ENCODE assay signal across 12 cellular contexts in the genomic region with DNA sequence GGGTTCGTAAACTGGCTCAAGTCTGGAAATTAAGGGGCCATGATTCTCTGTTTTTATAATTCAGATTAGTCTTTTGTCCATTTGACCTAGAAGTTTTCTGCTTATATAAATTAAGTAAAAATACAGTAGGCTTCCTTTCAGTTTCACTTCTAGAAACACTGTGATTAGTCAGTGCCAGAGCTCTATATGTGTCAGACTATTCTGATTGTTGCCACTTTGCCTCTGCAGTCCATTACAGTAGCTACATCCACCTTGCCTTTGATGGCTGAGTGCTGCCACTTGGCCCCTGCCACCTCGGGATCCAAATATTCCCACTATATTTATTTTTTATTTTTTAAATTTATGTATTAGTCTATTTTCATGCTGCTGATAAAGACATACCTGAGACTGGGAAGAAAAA. TPM values are rescaled to one million over a fixed set of nuclear protein-coding genes. Genes with fewer than 3 reads are reported as not detected.
DNase-seq lines count a peak whose midpoint lies in the region; ATAC-seq and TF ChIP-seq lines count a peak whose summit lies in the region.
"Had no signal": no experiment of that assay in that cellular context is flagged by ENCODE, and none has a peak within 500 bp of the region (broad histone marks: within the 10 kb centered on the region; RNA-seq: fewer than 3 reads in every experiment).

No MANE protein-coding gene starts in this region.

- no TSS peak for BruUV-seq in MCF 10A (replicated peaks; lab: Mats Ljungman, UMichigan)

- TF ChIP-seq CTCF in GM13976 (IDR thresholded peaks at IDR 0.05; ENCODE audit: borderline replicate concordance, control extremely low read depth, extremely low read depth, insufficient read depth, missing control alignments): no peak
- TF ChIP-seq CTCF in GM20000 (IDR thresholded peaks at IDR 0.05; ENCODE audit: extremely low read depth, missing control alignments): no peak
- no peak for TF ChIP-seq CTCF in choroid plexus epithelial cell (conservative IDR thresholded peaks at IDR 0.05; ENCODE audit: low read depth, low read length)
- no peak for TF ChIP-seq CTCF in MCF 10A (IDR thresholded peaks at IDR 0.05; ENCODE audit: unreplicated experiment)

- H3K36me3 Mint-ChIP-seq in MCF 10A (ENCODE audit: insufficient read depth, unreplicated experiment): no peaks in the 10 kb centered on the region

- intact Hi-C loops in MCF 10A (cut with micrococcal nuclease): no loop called here

- H3K27ac Mint-ChIP-seq in MCF 10A (ENCODE audit: low read depth, unreplicated experiment): no peak overlapping the region

- no peaks in the 10 kb centered on the region for H3K9me3 Mint-ChIP-seq in MCF 10A (ENCODE audit: unreplicated experiment)

- no peaks in the 10 kb centered on the region for H3K27me3 Mint-ChIP-seq in MCF 10A (ENCODE audit: insufficient read depth, unreplicated experiment)

- H3K4me3 ChIP-seq in choroid plexus epithelial cell (ENCODE audit: low read depth, low read length): no peak overlapping the region
- H3K4me3 ChIP-seq: skin epidermis, vagina had no signal

- H3K4me1 Mint-ChIP-seq in MCF 10A (ENCODE audit: insufficient read depth, unreplicated experiment): no peaks in the 10 kb centered on the region

- POLR2A ChIA-PET in MCF 10A (lab: Yijun Ruan, JAX): no interaction called here

- peak; percentile 30 for DNase-seq in GM13976 (ENCODE audit: low spot score)
- peak; percentile 20 for DNase-seq in GM20000 (ENCODE audit: low spot score)
- peak; percentile 44 for DNase-seq in choroid plexus epithelial cell (ENCODE audit: low read depth)
- DNase-seq in pons (ENCODE audit: low spot score): no peak
- DNase-seq in NCI-H1930 (lab: John Stamatoyannopoulos, UW): no peak
- no peak for DNase-seq in NCI-H146 treated with DMSO at 0.1 percent for 48 hours (lab: John Stamatoyannopoulos, UW; ENCODE audit: unreplicated experiment)
- DNase-seq in MCF 10A (ENCODE audit: unreplicated experiment): no peak
- DNase-seq: activated naive CD4-positive, alpha-beta T cell; DMS153 had no signal

- peak; percentile 84 for ATAC-seq in HG03196 (IDR thresholded peaks at IDR 0.05; ENCODE audit: unreplicated experiment)

- H3K4me3 Mint-ChIP-seq in MCF 10A (ENCODE audit: unreplicated experiment): no peak overlapping the region

- in situ Hi-C loops in GM13976 (cut with MboI; ENCODE audit: low sequenced_read_pairs, unreplicated experiment): no loop called here

- CTCF ChIA-PET in MCF 10A (lab: Yijun Ruan, JAX): no interaction called here

RNA-seq across cellular contexts. Expression of a gene that starts 7.9 kb away (rescaled TPM):
- not detected in 2 replicates for total RNA-seq in MCF 10A (2022)
- total RNA-seq: vagina had no signal

RNA-seq across cellular contexts. Expression of a gene that starts 29.1 kb away (rescaled TPM):
- 40.4 and 47.4 TPM in 2 replicates for total RNA-seq in MCF 10A (2022)

Comparison
In these comparisons a context has a peak if more than half of its experiments do, and no peak if none do; other contexts are left out.
1. DNase-seq: peak in GM13976 (single experiment), GM20000 (single experiment) and choroid plexus epithelial cell (single experiment); none in pons (single experiment), NCI-H1930 (0 of 2), NCI-H146 treated with DMSO at 0.1 percent for 48 hours (single experiment) and MCF 10A (single experiment).